ENCODE assay signal across 10 cellular contexts in genomic region chr1:154940213-154940879, GRCh38. TPM values are rescaled to one million over a fixed set of nuclear protein-coding genes. Genes with fewer than 3 reads are reported as not detected.
DNase-seq lines count a peak whose midpoint lies in the region; ATAC-seq, FAIRE-seq and TF ChIP-seq lines count a peak whose summit lies in the region.
"Had no signal": no experiment of that assay in that cellular context is flagged by ENCODE, and none has a peak within 500 bp of the region (broad histone marks: within the 10 kb centered on the region; RNA-seq: fewer than 3 reads in every experiment).

No MANE protein-coding gene starts in this region.

- H3K27me3 ChIP-seq in HepG2 (ENCODE audit: control insufficient read depth in 1 of 2, insufficient read depth in 2 of 2, low read length in 2 of 2), result no peaks in the 10 kb centered on the region
- H3K27me3 ChIP-seq in right lobe of liver, result no peaks in the 10 kb centered on the region

- TF ChIP-seq EP300 in HepG2 (IDR thresholded peaks at IDR 0.05; ENCODE audit: low read depth in 2 of 2, low read length in 2 of 2), result no peak
- no peak for TF ChIP-seq EP300 in HepG2 (CRISPR knock-in tag; IDR thresholded peaks at IDR 0.05; ENCODE audit: borderline replicate concordance)

- H3K36me3 ChIP-seq in HepG2 (replicated peaks in 1 of 2; ENCODE audit: control insufficient read depth in 1 of 2, insufficient read depth in 2 of 2, low read length in 2 of 2) (no peaks in the 10 kb centered on the region; a peak in 1 of 5 replicates), right lobe of liver (no peaks in the 10 kb centered on the region), urinary bladder (ENCODE audit: insufficient read depth) (no peaks in the 10 kb centered on the region)

- FAIRE-seq in HepG2 (lab: Jason Lieb, UNC), result no peak
- FAIRE-seq: colon had no signal

- H3K4me3 ChIP-seq in HepG2 (replicated peaks in 1 of 3; ENCODE audit: insufficient read depth in 1 of 3, low read depth in 2 of 3, low read length in 3 of 3) (no peak overlapping the region), right lobe of liver (no peak overlapping the region), urinary bladder (ENCODE audit: low read depth, low read length) (no peak overlapping the region)

- no peaks in the 10 kb centered on the region for H3K79me2 ChIP-seq in HepG2 (ENCODE audit: insufficient read depth, low read length)

- H3K9me3 Mint-ChIP-seq in activated CD4-positive, alpha-beta memory T cell treated with anti-CD3 and anti-CD28 coated beads for 36 hours, result no peaks in the 10 kb centered on the region
- H3K9me3 Mint-ChIP-seq in immature natural killer cell, result no peaks in the 10 kb centered on the region

- TF ChIP-seq RAD21 in HepG2 (CRISPR knock-in tag; IDR thresholded peaks at IDR 0.05), result no peak

- H3K4me1 ChIP-seq in HepG2 (ENCODE audit: insufficient read depth, low read length) (peaks cover 93% of the 10 kb centered on the region), right lobe of liver (peaks cover 0 to 43% (median 13%) of the 10 kb centered on the region in 4 donors), urinary bladder (ENCODE audit: insufficient read depth) (no peaks in the 10 kb centered on the region)

- peak overlapping the region; percentile 93 for H3K27ac Mint-ChIP-seq in activated CD4-positive, alpha-beta memory T cell treated with anti-CD3 and anti-CD28 coated beads for 36 hours
- peak overlapping the region in 1 of 6 donors; percentile 46 for H3K27ac Mint-ChIP-seq in immature natural killer cell

- peak overlapping the region; percentile 34 for H3K4me3 Mint-ChIP-seq in activated CD4-positive, alpha-beta memory T cell treated with anti-CD3 and anti-CD28 coated beads for 36 hours
- peak overlapping the region in 1 of 5 donors; percentile 10 for H3K4me3 Mint-ChIP-seq in immature natural killer cell
- H3K4me3 Mint-ChIP-seq: CD14-positive monocyte had no signal

- DNase-seq in HepG2 (ENCODE audit: low spot score), result no peak
- no peak for DNase-seq in right lobe of liver
- DNase-seq in activated CD4-positive, alpha-beta memory T cell treated with anti-CD3 and anti-CD28 coated beads for 36 hours, result no peak
- peak; percentile 70 for DNase-seq in islet precursor cell
- DNase-seq in immature natural killer cell, result no peak
- DNase-seq in NCI-H345 (lab: John Stamatoyannopoulos, UW), result no peak
- DNase-seq in DMS79 treated with DMSO at 0.1 percent for 48 hours (lab: John Stamatoyannopoulos, UW), result no peak

- H3K9me3 ChIP-seq in HepG2 (ENCODE audit: low read length) (no peaks in the 10 kb centered on the region), right lobe of liver (no peaks in the 10 kb centered on the region)

- no peak overlapping the region for H2AFZ ChIP-seq in HepG2 (ENCODE audit: low read length)

- no peak overlapping the region for H3K9ac ChIP-seq in HepG2 (ENCODE audit: insufficient read depth, low read depth, low read length)

- in situ Hi-C loops in HepG2 (cut with HindIII; ENCODE audit: extremely low pct_ligation_motif_present, low pct_unique_long_range_greater_than_20kb), result no loop called here

- BruUV-seq in HepG2 (replicated peaks; lab: Mats Ljungman, UMichigan), result no TSS peak

- peak overlapping the region; percentile 50 for H3K27ac ChIP-seq in HepG2 (ENCODE audit: extremely low read length, insufficient read depth, low read length)
- no peak overlapping the region for H3K27ac ChIP-seq in right lobe of liver
- peak overlapping the region; percentile 26 for H3K27ac ChIP-seq in urinary bladder (ENCODE audit: low read depth)

- H4K20me1 ChIP-seq in HepG2 (ENCODE audit: insufficient read depth, low read length), result no peaks in the 10 kb centered on the region

- TF ChIP-seq POLR2A in HepG2 (IDR thresholded peaks at IDR 0.05; ENCODE audit: insufficient read depth in 1 of 2, low read depth in 2 of 2, low read length in 2 of 2) (no peak), right lobe of liver (IDR thresholded peaks at IDR 0.05) (no peak)

- H3K36me3 Mint-ChIP-seq in activated CD4-positive, alpha-beta memory T cell treated with anti-CD3 and anti-CD28 coated beads for 36 hours, result peaks cover 2% of the 10 kb centered on the region
- no peaks in the 10 kb centered on the region for H3K36me3 Mint-ChIP-seq in immature natural killer cell

- peaks cover 70% of the 10 kb centered on the region for H3K4me1 Mint-ChIP-seq in activated CD4-positive, alpha-beta memory T cell treated with anti-CD3 and anti-CD28 coated beads for 36 hours (ENCODE audit: low read depth)
- H3K4me1 Mint-ChIP-seq in immature natural killer cell, result peaks cover 40% of the 10 kb centered on the region in 2 donors

- intact Hi-C loops in HepG2 (cut with micrococcal nuclease; ENCODE audit: unreplicated experiment), result no loop called here
- intact Hi-C loops in right lobe of liver (cut with DNase I), result no loop called here
- intact Hi-C loops in activated CD4-positive, alpha-beta memory T cell treated with anti-CD3 and anti-CD28 coated beads for 36 hours (cut with micrococcal nuclease), result no loop called here

- CTCF ChIA-PET in HepG2 (lab: Yijun Ruan, JAX; ENCODE audit: low intra/inter-chr PET ratio, low total read pairs), result no interaction called here
- CTCF ChIA-PET in activated CD4-positive, alpha-beta memory T cell treated with anti-CD3 and anti-CD28 coated beads for 36 hours (lab: Charles Lee), result interaction anchor here (0.6 to 3.0 kb wide), 12 partner anchors 12 to 461 kb away, joined by 3 to 16 read pairs (median 4); partner anchors contain the start of genes ADAM15, FLAD1, PBXIP1 and PYGO2

- WGBS in HepG2 (ENCODE audit: low lambda C conversion rate), result 29% methylated on average over 3 of the region's 4 CpGs
- 82% methylated on average over 3 of the region's 4 CpGs for WGBS in right lobe of liver (ENCODE audit: insufficient coverage, low coverage, low lambda C conversion rate, missing lambda C conversion rate)
- WGBS in urinary bladder, result 70% methylated on average over 4 of the region's 4 CpGs

- ATAC-seq in HepG2, result no peak
- no peak for ATAC-seq in right lobe of liver

- TF ChIP-seq CTCF in HepG2 (CRISPR knock-in tag; IDR thresholded peaks at IDR 0.05) (no peak), right lobe of liver (IDR thresholded peaks at IDR 0.05) (no peak)

- POLR2A ChIA-PET in HepG2 (lab: Yijun Ruan, JAX), result interaction anchor here (1.2 to 2.7 kb wide), 5 partner anchors 9 to 33 kb away, joined by 3 to 14 read pairs (median 3); partner anchors contain the start of genes CKS1B, PBXIP1, PYGO2 and SHC1
- POLR2A ChIA-PET in activated CD4-positive, alpha-beta memory T cell treated with anti-CD3 and anti-CD28 coated beads for 36 hours (lab: Charles Lee), result interaction anchor here (0.6 to 1.8 kb wide), 7 partner anchors 12 to 821 kb away, joined by 3 to 13 read pairs (median 3); partner anchors contain the start of genes CKS1B, FLAD1 and PBXIP1

- no peaks in the 10 kb centered on the region for H3K27me3 Mint-ChIP-seq in activated CD4-positive, alpha-beta memory T cell treated with anti-CD3 and anti-CD28 coated beads for 36 hours
- peaks cover 3 to 9% (median 9%) of the 10 kb centered on the region in 3 donors for H3K27me3 Mint-ChIP-seq in immature natural killer cell (ENCODE audit: low read depth in 3 of 3)

- H3K4me2 ChIP-seq in HepG2 (ENCODE audit: low read depth, low read length), result peak overlapping the region; percentile 54

RNA-seq across cellular contexts. Expression of gene PMVK, which starts 3.8 kb away (rescaled TPM):
- total RNA-seq in HepG2 (2016; rRNA removed; fragmentation: Illumina TruSeq; extraction: Trizol) (3.9 and 7.5 TPM in 2 replicates), right lobe of liver (10 to 100 TPM; 16.9 to 34.5 (median 29.2) TPM), urinary bladder (6.8 TPM)
- 2.0 TPM in 2 replicates for total RNA-seq in HepG2 (2016; cell fraction: cytosol; rRNA removed; fragmentation: Illumina TruSeq; extraction: Trizol; ENCODE audit: low read depth)
- 4.1 and 6.4 TPM in 2 replicates for total RNA-seq in HepG2 (2016; cell fraction: insoluble cytoplasmic fraction; rRNA removed; fragmentation: Illumina TruSeq; extraction: Trizol)
- 4.3 and 4.8 TPM in 2 replicates for total RNA-seq in HepG2 (2016; cell fraction: membrane; rRNA removed; fragmentation: Illumina TruSeq; extraction: Trizol)
- 3.2 and 3.7 TPM in 2 replicates for total RNA-seq in HepG2 (2016; cell fraction: nucleus; rRNA removed; fragmentation: Illumina TruSeq; extraction: Trizol)
- polyA plus RNA-seq in HepG2 (2011; rRNA removed) (12.6 and 17.4 TPM in 2 replicates), urinary bladder (47.1 TPM), immature natural killer cell (10 to 100 TPM; 52.5 to 53.8 (median 53.6) TPM)
- 19.0 and 20.6 TPM in 2 replicates for polyA plus RNA-seq in HepG2 (2011; cell fraction: cytosol; rRNA removed)
- polyA plus RNA-seq in HepG2 (2011; cell fraction: nucleus; rRNA removed), result 3.9 and 6.7 TPM in 2 replicates
- polyA plus RNA-seq in HepG2 (2012), result 15.0 and 16.3 TPM in 2 replicates
- polyA plus RNA-seq in HepG2 (2016; cell fraction: cytosol; fragmentation: Illumina TruSeq; extraction: Trizol; ENCODE audit: low read depth), result 8.8 and 9.3 TPM in 2 replicates
- polyA plus RNA-seq in HepG2 (2016; cell fraction: insoluble cytoplasmic fraction; fragmentation: Illumina TruSeq; extraction: Trizol; ENCODE audit: low read depth), result 20.0 and 21.9 TPM in 2 replicates
- 12.0 and 14.8 TPM in 2 replicates for polyA plus RNA-seq in HepG2 (2016; cell fraction: membrane; fragmentation: Illumina TruSeq; extraction: Trizol; ENCODE audit: low read depth)
- 10.8 and 11.8 TPM in 2 replicates for polyA plus RNA-seq in HepG2 (2016; cell fraction: nucleus; fragmentation: Illumina TruSeq; extraction: Trizol; ENCODE audit: insufficient read depth, low read depth)
- polyA minus RNA-seq in HepG2 (2011; rRNA and poly(A)+ RNA removed; ENCODE audit: low replicate concordance), result 8.2 and 17.7 TPM in 2 replicates
- 4.5 and 7.3 TPM in 2 replicates for polyA minus RNA-seq in HepG2 (2011; cell fraction: cytosol; rRNA and poly(A)+ RNA removed)
- polyA minus RNA-seq in HepG2 (2011; cell fraction: nucleus; rRNA and poly(A)+ RNA removed), result 2.1 and 4.5 TPM in 2 replicates
- total RNA-seq in activated CD4-positive, alpha-beta memory T cell treated with anti-CD3 and anti-CD28 coated beads for 36 hours, result 10 to 100 TPM; 51.2 to 54.0 TPM

RNA-seq across cellular contexts. Expression of gene PBXIP1, which starts 15.6 kb away (rescaled TPM):
- total RNA-seq in HepG2 (2016; rRNA removed; fragmentation: Illumina TruSeq; extraction: Trizol), result 7.3 and 16.3 TPM in 2 replicates
- total RNA-seq in HepG2 (2016; cell fraction: cytosol; rRNA removed; fragmentation: Illumina TruSeq; extraction: Trizol; ENCODE audit: low read depth), result 2.0 and 2.1 TPM in 2 replicates
- total RNA-seq in HepG2 (2016; cell fraction: insoluble cytoplasmic fraction; rRNA removed; fragmentation: Illumina TruSeq; extraction: Trizol), result 5.9 and 16.8 TPM in 2 replicates
- 2.1 and 2.2 TPM in 2 replicates for total RNA-seq in HepG2 (2016; cell fraction: membrane; rRNA removed; fragmentation: Illumina TruSeq; extraction: Trizol)
- 16.4 and 17.3 TPM in 2 replicates for total RNA-seq in HepG2 (2016; cell fraction: nucleus; rRNA removed; fragmentation: Illumina TruSeq; extraction: Trizol)
- polyA plus RNA-seq in HepG2 (2011; rRNA removed), result 31.9 and 40.0 TPM in 2 replicates
- polyA plus RNA-seq in HepG2 (2011; cell fraction: cytosol; rRNA removed), result 30.4 and 31.5 TPM in 2 replicates
- polyA plus RNA-seq in HepG2 (2011; cell fraction: nucleus; rRNA removed), result 31.2 and 36.7 TPM in 2 replicates
- polyA plus RNA-seq in HepG2 (2012), result 17.1 and 23.1 TPM in 2 replicates
- polyA plus RNA-seq in HepG2 (2016; cell fraction: cytosol; fragmentation: Illumina TruSeq; extraction: Trizol; ENCODE audit: low read depth), result 0.68 and 0.86 TPM in 2 replicates
- polyA plus RNA-seq in HepG2 (2016; cell fraction: insoluble cytoplasmic fraction; fragmentation: Illumina TruSeq; extraction: Trizol; ENCODE audit: low read depth), result 5.1 and 5.5 TPM in 2 replicates
- 1.1 and 1.3 TPM in 2 replicates for polyA plus RNA-seq in HepG2 (2016; cell fraction: membrane; fragmentation: Illumina TruSeq; extraction: Trizol; ENCODE audit: low read depth)
- 22.7 and 24.2 TPM in 2 replicates for polyA plus RNA-seq in HepG2 (2016; cell fraction: nucleus; fragmentation: Illumina TruSeq; extraction: Trizol; ENCODE audit: insufficient read depth, low read depth)
- 25.2 and 29.8 TPM in 2 replicates for polyA minus RNA-seq in HepG2 (2011; rRNA and poly(A)+ RNA removed; ENCODE audit: low replicate concordance)
- 12.7 and 15.3 TPM in 2 replicates for polyA minus RNA-seq in HepG2 (2011; cell fraction: cytosol; rRNA and poly(A)+ RNA removed)
- polyA minus RNA-seq in HepG2 (2011; cell fraction: nucleus; rRNA and poly(A)+ RNA removed), result 12.6 and 15.4 TPM in 2 replicates
- 10 to 100 TPM; 16.7 to 25.9 (median 19.1) TPM for total RNA-seq in right lobe of liver
- 10 to 100 TPM; 55.9 to 57.3 TPM for total RNA-seq in activated CD4-positive, alpha-beta memory T cell treated with anti-CD3 and anti-CD28 coated beads for 36 hours
- total RNA-seq in urinary bladder, result 74.0 TPM
- polyA plus RNA-seq in urinary bladder, result 206 TPM
- 100 to 1,000 TPM in 1 of 3 donors, 10 to 100 TPM in 2; 45.1 to 117 (median 94.6) TPM for polyA plus RNA-seq in immature natural killer cell

RNA-seq across cellular contexts. Expression of gene PYGO2, which starts 21.2 kb away (rescaled TPM):
- 20.3 and 21.3 TPM in 2 replicates for total RNA-seq in HepG2 (2016; rRNA removed; fragmentation: Illumina TruSeq; extraction: Trizol)
- total RNA-seq in HepG2 (2016; cell fraction: cytosol; rRNA removed; fragmentation: Illumina TruSeq; extraction: Trizol; ENCODE audit: low read depth), result 3.2 and 3.5 TPM in 2 replicates
- 19.3 and 19.4 TPM in 2 replicates for total RNA-seq in HepG2 (2016; cell fraction: insoluble cytoplasmic fraction; rRNA removed; fragmentation: Illumina TruSeq; extraction: Trizol)
- 14.9 and 16.1 TPM in 2 replicates for total RNA-seq in HepG2 (2016; cell fraction: membrane; rRNA removed; fragmentation: Illumina TruSeq; extraction: Trizol)
- 10.9 and 15.3 TPM in 2 replicates for total RNA-seq in HepG2 (2016; cell fraction: nucleus; rRNA removed; fragmentation: Illumina TruSeq; extraction: Trizol)
- polyA plus RNA-seq in HepG2 (2011; rRNA removed), result 21.8 and 24.3 TPM in 2 replicates
- polyA plus RNA-seq in HepG2 (2011; cell fraction: cytosol; rRNA removed), result 16.5 and 18.4 TPM in 2 replicates
- polyA plus RNA-seq in HepG2 (2011; cell fraction: nucleus; rRNA removed), result 31.3 and 35.1 TPM in 2 replicates
- 16.9 and 18.8 TPM in 2 replicates for polyA plus RNA-seq in HepG2 (2012)
- polyA plus RNA-seq in HepG2 (2016; cell fraction: cytosol; fragmentation: Illumina TruSeq; extraction: Trizol; ENCODE audit: low read depth), result 3.3 TPM in 2 replicates
- 23.0 and 27.3 TPM in 2 replicates for polyA plus RNA-seq in HepG2 (2016; cell fraction: insoluble cytoplasmic fraction; fragmentation: Illumina TruSeq; extraction: Trizol; ENCODE audit: low read depth)
- 11.9 and 12.7 TPM in 2 replicates for polyA plus RNA-seq in HepG2 (2016; cell fraction: membrane; fragmentation: Illumina TruSeq; extraction: Trizol; ENCODE audit: low read depth)
- 25.6 and 27.8 TPM in 2 replicates for polyA plus RNA-seq in HepG2 (2016; cell fraction: nucleus; fragmentation: Illumina TruSeq; extraction: Trizol; ENCODE audit: insufficient read depth, low read depth)
- 20.6 and 39.8 TPM in 2 replicates for polyA minus RNA-seq in HepG2 (2011; rRNA and poly(A)+ RNA removed; ENCODE audit: low replicate concordance)
- polyA minus RNA-seq in HepG2 (2011; cell fraction: cytosol; rRNA and poly(A)+ RNA removed), result 12.1 and 13.1 TPM in 2 replicates
- 11.5 and 15.9 TPM in 2 replicates for polyA minus RNA-seq in HepG2 (2011; cell fraction: nucleus; rRNA and poly(A)+ RNA removed)
- 10 to 100 TPM in 4 of 6 experiments, 1 to 10 TPM in 2; 9.1 to 13.5 (median 10.9) TPM for total RNA-seq in right lobe of liver
- total RNA-seq in activated CD4-positive, alpha-beta memory T cell treated with anti-CD3 and anti-CD28 coated beads for 36 hours, result 10 to 100 TPM; 31.5 to 32.4 TPM
- 10.8 TPM for total RNA-seq in urinary bladder
- 29.2 TPM for polyA plus RNA-seq in urinary bladder
- 10 to 100 TPM; 15.0 to 39.1 (median 15.4) TPM for polyA plus RNA-seq in immature natural killer cell

RNA-seq across cellular contexts. Expression of gene SHC1, which starts 30.2 kb away (rescaled TPM):
- total RNA-seq in HepG2 (2016; rRNA removed; fragmentation: Illumina TruSeq; extraction: Trizol), result 52.0 and 55.0 TPM in 2 replicates
- 10.4 and 11.4 TPM in 2 replicates for total RNA-seq in HepG2 (2016; cell fraction: cytosol; rRNA removed; fragmentation: Illumina TruSeq; extraction: Trizol; ENCODE audit: low read depth)
- 43.4 and 62.0 TPM in 2 replicates for total RNA-seq in HepG2 (2016; cell fraction: insoluble cytoplasmic fraction; rRNA removed; fragmentation: Illumina TruSeq; extraction: Trizol)
- total RNA-seq in HepG2 (2016; cell fraction: membrane; rRNA removed; fragmentation: Illumina TruSeq; extraction: Trizol), result 32.4 and 34.5 TPM in 2 replicates
- 38.5 and 42.7 TPM in 2 replicates for total RNA-seq in HepG2 (2016; cell fraction: nucleus; rRNA removed; fragmentation: Illumina TruSeq; extraction: Trizol)
- 137 and 146 TPM in 2 replicates for polyA plus RNA-seq in HepG2 (2011; rRNA removed)
- 58.2 and 72.4 TPM in 2 replicates for polyA plus RNA-seq in HepG2 (2011; cell fraction: cytosol; rRNA removed)
- 261 and 328 TPM in 2 replicates for polyA plus RNA-seq in HepG2 (2011; cell fraction: nucleus; rRNA removed)
- 46.9 and 60.8 TPM in 2 replicates for polyA plus RNA-seq in HepG2 (2012)
- polyA plus RNA-seq in HepG2 (2016; cell fraction: cytosol; fragmentation: Illumina TruSeq; extraction: Trizol; ENCODE audit: low read depth), result 13.4 and 13.5 TPM in 2 replicates
- 59.8 and 73.1 TPM in 2 replicates for polyA plus RNA-seq in HepG2 (2016; cell fraction: insoluble cytoplasmic fraction; fragmentation: Illumina TruSeq; extraction: Trizol; ENCODE audit: low read depth)
- 34.6 and 37.7 TPM in 2 replicates for polyA plus RNA-seq in HepG2 (2016; cell fraction: membrane; fragmentation: Illumina TruSeq; extraction: Trizol; ENCODE audit: low read depth)
- polyA plus RNA-seq in HepG2 (2016; cell fraction: nucleus; fragmentation: Illumina TruSeq; extraction: Trizol; ENCODE audit: insufficient read depth, low read depth), result 141 and 171 TPM in 2 replicates
- 119 and 193 TPM in 2 replicates for polyA minus RNA-seq in HepG2 (2011; rRNA and poly(A)+ RNA removed; ENCODE audit: low replicate concordance)
- 49.8 and 52.4 TPM in 2 replicates for polyA minus RNA-seq in HepG2 (2011; cell fraction: cytosol; rRNA and poly(A)+ RNA removed)
- 37.5 and 41.5 TPM in 2 replicates for polyA minus RNA-seq in HepG2 (2011; cell fraction: nucleus; rRNA and poly(A)+ RNA removed)
- total RNA-seq in right lobe of liver, result 100 to 1,000 TPM in 1 of 6 experiments, 10 to 100 TPM in 5; 44.6 to 108 (median 75.3) TPM
- 10 to 100 TPM; 43.4 to 46.5 TPM for total RNA-seq in activated CD4-positive, alpha-beta memory T cell treated with anti-CD3 and anti-CD28 coated beads for 36 hours
- 61.2 TPM for total RNA-seq in urinary bladder
- polyA plus RNA-seq in urinary bladder, result 110 TPM
- polyA plus RNA-seq in immature natural killer cell, result 10 to 100 TPM; 32.3 to 49.4 (median 42.5) TPM

RNA-seq across cellular contexts. Expression of gene CKS1B, which starts 34.1 kb away (rescaled TPM):
- total RNA-seq in HepG2 (2016; rRNA removed; fragmentation: Illumina TruSeq; extraction: Trizol), result 217 and 268 TPM in 2 replicates
- 95.8 and 111 TPM in 2 replicates for total RNA-seq in HepG2 (2016; cell fraction: cytosol; rRNA removed; fragmentation: Illumina TruSeq; extraction: Trizol; ENCODE audit: low read depth)
- 219 and 283 TPM in 2 replicates for total RNA-seq in HepG2 (2016; cell fraction: insoluble cytoplasmic fraction; rRNA removed; fragmentation: Illumina TruSeq; extraction: Trizol)
- total RNA-seq in HepG2 (2016; cell fraction: membrane; rRNA removed; fragmentation: Illumina TruSeq; extraction: Trizol), result 160 and 171 TPM in 2 replicates
- 75.7 and 82.8 TPM in 2 replicates for total RNA-seq in HepG2 (2016; cell fraction: nucleus; rRNA removed; fragmentation: Illumina TruSeq; extraction: Trizol)
- 122 and 222 TPM in 2 replicates for polyA plus RNA-seq in HepG2 (2011; rRNA removed)
- 141 and 184 TPM in 2 replicates for polyA plus RNA-seq in HepG2 (2011; cell fraction: cytosol; rRNA removed)
- 54.7 and 67.5 TPM in 2 replicates for polyA plus RNA-seq in HepG2 (2011; cell fraction: nucleus; rRNA removed)
- polyA plus RNA-seq in HepG2 (2012), result 103 and 128 TPM in 2 replicates
- polyA plus RNA-seq in HepG2 (2016; cell fraction: cytosol; fragmentation: Illumina TruSeq; extraction: Trizol; ENCODE audit: low read depth), result 98.3 and 114 TPM in 2 replicates
- 306 and 328 TPM in 2 replicates for polyA plus RNA-seq in HepG2 (2016; cell fraction: insoluble cytoplasmic fraction; fragmentation: Illumina TruSeq; extraction: Trizol; ENCODE audit: low read depth)
- polyA plus RNA-seq in HepG2 (2016; cell fraction: membrane; fragmentation: Illumina TruSeq; extraction: Trizol; ENCODE audit: low read depth), result 149 and 155 TPM in 2 replicates
- polyA plus RNA-seq in HepG2 (2016; cell fraction: nucleus; fragmentation: Illumina TruSeq; extraction: Trizol; ENCODE audit: insufficient read depth, low read depth), result 139 and 158 TPM in 2 replicates
- 89.2 and 369 TPM in 2 replicates for polyA minus RNA-seq in HepG2 (2011; rRNA and poly(A)+ RNA removed; ENCODE audit: low replicate concordance)
- polyA minus RNA-seq in HepG2 (2011; cell fraction: cytosol; rRNA and poly(A)+ RNA removed), result 31.4 and 39.6 TPM in 2 replicates
- 20.0 and 31.2 TPM in 2 replicates for polyA minus RNA-seq in HepG2 (2011; cell fraction: nucleus; rRNA and poly(A)+ RNA removed)
- 10 to 100 TPM; 14.9 to 51.7 (median 23.1) TPM for total RNA-seq in right lobe of liver
- 100 to 1,000 TPM; 197 to 205 TPM for total RNA-seq in activated CD4-positive, alpha-beta memory T cell treated with anti-CD3 and anti-CD28 coated beads for 36 hours
- total RNA-seq in urinary bladder, result 38.4 TPM
- polyA plus RNA-seq in urinary bladder, result 54.9 TPM
- polyA plus RNA-seq in immature natural killer cell, result 10 to 100 TPM; 59.5 to 82.7 (median 67.5) TPM

Comparison
In these comparisons a context has a peak if more than half of its experiments do, and no peak if none do; other contexts are left out.
1. H3K27ac ChIP-seq: peak in HepG2 (single experiment) and urinary bladder (single experiment); none in right lobe of liver (0 of 3).